Comparison of ENCODE assay signal across 12 cellular contexts in genomic region chr7:51317582-51317910, GRCh38. TPM values are rescaled to one million over a fixed set of nuclear protein-coding genes. Genes with fewer than 3 reads are reported as not detected.
DNase-seq lines count a peak whose midpoint lies in the region; ATAC-seq and TF ChIP-seq lines count a peak whose summit lies in the region.
"Had no signal": no experiment of that assay in that cellular context is flagged by ENCODE, and none has a peak within 500 bp of the region (broad histone marks: within the 10 kb centered on the region; RNA-seq: fewer than 3 reads in every experiment).

No MANE protein-coding gene starts in this region.

- H3K9me3 ChIP-seq in left ventricle myocardium inferior (replicated peaks) (no peaks in the 10 kb centered on the region), duodenal mucosa (ENCODE audit: control insufficient read depth in 1 of 2, low read length in 2 of 2) (no peaks in the 10 kb centered on the region)

- TF ChIP-seq CTCF in left ventricle myocardium inferior (IDR thresholded peaks at IDR 0.05; ENCODE audit: borderline replicate concordance) = no peak
- TF ChIP-seq CTCF in type B pancreatic cell (conservative IDR thresholded peaks at IDR 0.05) = no peak

- H3K27me3 ChIP-seq in left ventricle myocardium inferior (ENCODE audit: low read depth) (peaks cover 43% of the 10 kb centered on the region), duodenal mucosa (ENCODE audit: control insufficient read depth in 1 of 2, insufficient read depth in 2 of 2, low read length in 2 of 2) (no peaks in the 10 kb centered on the region)

- H3K27me3 Mint-ChIP-seq in naive B cell (peaks cover 24 to 63% (median 42%) of the 10 kb centered on the region in 3 donors), type B pancreatic cell (peaks cover 35% of the 10 kb centered on the region)

- H3K4me3 Mint-ChIP-seq in naive B cell (peak overlapping the region in 7 of 8 donors; percentile 48 to 86 (median 71)), type B pancreatic cell (peak overlapping the region; percentile 88)
- H3K4me3 Mint-ChIP-seq: activated T-cell treated with anti-CD3 and anti-CD28 coated beads, Interleukin-2, amount 50 U/mL, for 4 hours had no signal

- H3K27ac ChIP-seq in left ventricle myocardium inferior (replicated peaks) = peak overlapping the region; percentile 81
- H3K27ac ChIP-seq in duodenal mucosa (ENCODE audit: low read depth, low read length) = no peak overlapping the region

- intact Hi-C loops in left ventricle myocardium inferior (cut with micrococcal nuclease) (no loop called here), left cardiac atrium (cut with DNase I) (loop anchor here in 1 of 2 donors (5.0 kb wide), 1 partner anchor 40 kb away; no protein-coding TSS in a partner anchor)

- H3K4me1 ChIP-seq in left ventricle myocardium inferior = peaks cover 42% of the 10 kb centered on the region
- H3K4me1 ChIP-seq in duodenal mucosa (ENCODE audit: control insufficient read depth in 1 of 2, insufficient read depth in 2 of 2, low read length in 2 of 2) = peaks cover 25 to 28% of the 10 kb centered on the region in 2 donors

- H3K27ac Mint-ChIP-seq in naive B cell = no peak overlapping the region
- H3K27ac Mint-ChIP-seq in type B pancreatic cell = peak overlapping the region; percentile 88

- H3K9me3 Mint-ChIP-seq in naive B cell = peaks cover 0 to 1% (median 0%) of the 10 kb centered on the region in 7 donors
- H3K9me3 Mint-ChIP-seq in type B pancreatic cell = no peaks in the 10 kb centered on the region
- H3K9me3 Mint-ChIP-seq: activated T-cell treated with anti-CD3 and anti-CD28 coated beads, Interleukin-2, amount 50 U/mL, for 4 hours had no signal

- DNase-seq in left ventricle myocardium inferior = no peak
- DNase-seq in left cardiac atrium = no peak
- DNase-seq in naive B cell = no peak
- DNase-seq in type B pancreatic cell (ENCODE audit: extremely low spot score, unreplicated experiment) = no peak
- DNase-seq in NK-92 treated with Interleukin-12 subunit alpha and Interleukin-12 subunit beta, amount 100 ng/mL, for 24 hours (lab: John Stamatoyannopoulos, UW) = no peak
- DNase-seq: activated T-cell treated with anti-CD3 and anti-CD28 coated beads, Interleukin-2, amount 50 U/mL, for 4 hours; foreskin melanocyte; Kasumi-1; SHP77 had no signal

- peak overlapping the region; percentile 37 to 72 for H3K9ac ChIP-seq in duodenal mucosa (ENCODE audit: low read depth in 1 of 2, low read length in 2 of 2)

- H3K36me3 ChIP-seq in left ventricle myocardium inferior = no peaks in the 10 kb centered on the region
- no peaks in the 10 kb centered on the region for H3K36me3 ChIP-seq in duodenal mucosa (ENCODE audit: control insufficient read depth in 1 of 2, insufficient read depth in 2 of 2, low read length in 2 of 2)

- H3K4me3 ChIP-seq in left ventricle myocardium inferior (peak overlapping the region; percentile 70), duodenal mucosa (ENCODE audit: low read depth in 1 of 2, low read length in 2 of 2) (peak overlapping the region; percentile 60 to 62)

- ATAC-seq in left cardiac atrium (no peak), naive B cell (ENCODE audit: low read depth in 2 of 2) (no peak), GM19467 (IDR thresholded peaks at IDR 0.05; ENCODE audit: unreplicated experiment) (no peak), GM21576 (IDR thresholded peaks at IDR 0.05; ENCODE audit: unreplicated experiment) (no peak)

- H3K4me1 Mint-ChIP-seq in naive B cell (peaks cover 0 to 12% (median 0%) of the 10 kb centered on the region in 3 donors), type B pancreatic cell (ENCODE audit: unreplicated experiment) (peaks cover 16% of the 10 kb centered on the region)

- H3K36me3 Mint-ChIP-seq in naive B cell (no peaks in the 10 kb centered on the region), type B pancreatic cell (no peaks in the 10 kb centered on the region)

RNA-seq across cellular contexts. Expression of gene COBL, which starts 0.9 kb away (rescaled TPM):
- total RNA-seq in left ventricle myocardium inferior (77.1 TPM), left cardiac atrium (10 to 100 TPM; 28.1 to 36.0 TPM), type B pancreatic cell (ENCODE audit: low replicate concordance) (25.7 and 47.1 TPM in 2 replicates)
- polyA plus RNA-seq in naive B cell (ENCODE audit: low read depth in 6 of 6) = not detected
